Comparison of ENCODE assay signal across 31 cellular contexts in genomic region chr9:12726795-12727194, GRCh38. TPM values are rescaled to one million over a fixed set of nuclear protein-coding genes. Genes with fewer than 3 reads are reported as not detected.
"Had no signal": no experiment of that assay in that cellular context is flagged by ENCODE, and none has a peak within 500 bp of the region (broad histone marks: within the 10 kb centered on the region; RNA-seq: fewer than 3 reads in every experiment).

No MANE protein-coding gene starts in this region.

- DNase-seq: activated B cell treated with CpG ODN at 0.5 μM for 24 hours; activated CD4-positive, alpha-beta memory T cell treated with anti-CD3 and anti-CD28 coated beads, Interleukin-2, amount 10 ng/mL, durations not matched to agents 7 days and 5 days; activated CD4-positive, alpha-beta T cell treated with anti-CD3 and anti-CD28 coated beads for 4 hours; activated CD4-positive, alpha-beta T cell treated with anti-CD3 and anti-CD28 coated beads, Interleukin-2, amount 10 ng/mL, durations not matched to agents 24 days and 14 days; activated CD4-positive, alpha-beta T cell treated with anti-CD3 and anti-CD28 coated beads, Interleukin-2, amount 50 U/mL, for 1 hour; activated CD4-positive, alpha-beta T cell treated with anti-CD3 and anti-CD28 coated beads, Interleukin-2, amount 50 U/mL, for 48 hours; activated CD4-positive, CD25-positive, alpha-beta regulatory T cell treated with anti-CD3 and anti-CD28 coated beads, Interleukin-2, amount 50 U/mL, for 72 hours; activated CD8-positive, alpha-beta memory T cell treated with anti-CD3 and anti-CD28 coated beads for 24 hours; activated CD8-positive, alpha-beta memory T cell treated with anti-CD3 and anti-CD28 coated beads, Interleukin-2, amount 10 ng/mL, durations not matched to agents 7 days and 5 days; activated CD8-positive, alpha-beta memory T cell treated with anti-CD3 and anti-CD28 coated beads, Interleukin-2, amount 50 U/mL, for 48 hours; activated CD8-positive, alpha-beta T cell treated with anti-CD3 and anti-CD28 coated beads, Interleukin-2, amount 10 ng/mL, durations not matched to agents 7 days and 5 days; activated effector memory CD4-positive, alpha-beta T cell treated with Interleukin-2 at 50 U/mL for 16 hours; activated gamma-delta T cell; activated naive CD4-positive, alpha-beta T cell treated with anti-CD3 and anti-CD28 coated beads, Interleukin-2, amount 10 ng/mL, durations not matched to agents 7 days and 5 days; activated naive CD4-positive, alpha-beta T cell treated with Interleukin-2 at 50 U/mL for 16 hours; activated naive CD8-positive, alpha-beta T cell treated with anti-CD3 and anti-CD28 coated beads, Interleukin-2, amount 10 ng/mL, durations not matched to agents 7 days and 5 days; activated naive CD8-positive, alpha-beta T cell treated with anti-CD3 and anti-CD28 coated beads, Interleukin-2, amount 50 U/mL, for 24 hours; activated T-cell treated with anti-CD3 and anti-CD28 coated beads, Interleukin-2, amount 50 U/mL, for 24 hours; activated T-cell treated with anti-CD3 and anti-CD28 coated beads, Interleukin-2, amount 50 U/mL, for 48 hours; amygdala; anterior cingulate cortex; caudate nucleus; cerebellar nuclear complex; T-helper 1 cell; T-helper 2 cell; T-helper 9 cell had no signal

- FAIRE-seq: bronchial epithelial cell had no signal

- H3K36me3 ChIP-seq: ascending aorta, cardiac muscle cell had no signal

- H3K27ac ChIP-seq: ascending aorta, cardiac muscle cell, VCaP had no signal

- H3K9me3 ChIP-seq: ascending aorta had no signal

- H3K4me3 ChIP-seq: ascending aorta, cardiac muscle cell had no signal

- H3K4me1 ChIP-seq: ascending aorta had no signal

- ATAC-seq: activated CD8-positive, alpha-beta memory T cell treated with anti-CD3 and anti-CD28 coated beads, Interleukin-2, amount 10 ng/mL, durations not matched to agents 7 days and 5 days; activated CD8-positive, alpha-beta T cell treated with anti-CD3 and anti-CD28 coated beads, Interleukin-2, amount 10 ng/mL, durations not matched to agents 7 days and 5 days; activated naive CD8-positive, alpha-beta T cell treated with anti-CD3 and anti-CD28 coated beads, Interleukin-2, amount 50 U/mL, for 24 hours had no signal

- H3K27me3 ChIP-seq: ascending aorta, cardiac muscle cell had no signal

RNA-seq across cellular contexts. Expression of gene TYRP1, which starts 33.6 kb away (rescaled TPM):
- total RNA-seq: activated B cell treated with CpG ODN at 0.5 μM for 24 hours; activated CD4-positive, alpha-beta memory T cell treated with anti-CD3 and anti-CD28 coated beads, Interleukin-2, amount 10 ng/mL, durations not matched to agents 7 days and 5 days; activated CD4-positive, alpha-beta T cell treated with anti-CD3 and anti-CD28 coated beads, Interleukin-2, amount 10 ng/mL, durations not matched to agents 24 days and 14 days; activated CD8-positive, alpha-beta memory T cell treated with anti-CD3 and anti-CD28 coated beads, Interleukin-2, amount 10 ng/mL, durations not matched to agents 7 days and 5 days; activated CD8-positive, alpha-beta T cell treated with anti-CD3 and anti-CD28 coated beads, Interleukin-2, amount 10 ng/mL, durations not matched to agents 7 days and 5 days; activated naive CD8-positive, alpha-beta T cell treated with anti-CD3 and anti-CD28 coated beads, Interleukin-2, amount 10 ng/mL, durations not matched to agents 7 days and 5 days; activated T-helper 2 cell treated with anti-CD3 and anti-CD28 coated beads, Interferon-gamma antibody, Interleukin-2, Interleukin-4, amounts not matched to agents 10 μg/mL and 5 μg/mL and 100 μg/mL, durations not matched to agents 14 hours and 24 hours and 36 hours; ascending aorta; bronchial epithelial cell had no signal

RNA-seq across cellular contexts. Expression of gene LURAP1L, which starts 48.0 kb away (rescaled TPM):
- total RNA-seq: activated B cell treated with CpG ODN at 0.5 μM for 24 hours; activated CD4-positive, alpha-beta memory T cell treated with anti-CD3 and anti-CD28 coated beads, Interleukin-2, amount 10 ng/mL, durations not matched to agents 7 days and 5 days; activated CD4-positive, alpha-beta T cell treated with anti-CD3 and anti-CD28 coated beads, Interleukin-2, amount 10 ng/mL, durations not matched to agents 24 days and 14 days; activated CD8-positive, alpha-beta memory T cell treated with anti-CD3 and anti-CD28 coated beads, Interleukin-2, amount 10 ng/mL, durations not matched to agents 7 days and 5 days; activated CD8-positive, alpha-beta T cell treated with anti-CD3 and anti-CD28 coated beads, Interleukin-2, amount 10 ng/mL, durations not matched to agents 7 days and 5 days; activated naive CD8-positive, alpha-beta T cell treated with anti-CD3 and anti-CD28 coated beads, Interleukin-2, amount 10 ng/mL, durations not matched to agents 7 days and 5 days; activated T-helper 2 cell treated with anti-CD3 and anti-CD28 coated beads, Interferon-gamma antibody, Interleukin-2, Interleukin-4, amounts not matched to agents 10 μg/mL and 5 μg/mL and 100 μg/mL, durations not matched to agents 14 hours and 24 hours and 36 hours had no signal
